In the genomic region with DNA sequence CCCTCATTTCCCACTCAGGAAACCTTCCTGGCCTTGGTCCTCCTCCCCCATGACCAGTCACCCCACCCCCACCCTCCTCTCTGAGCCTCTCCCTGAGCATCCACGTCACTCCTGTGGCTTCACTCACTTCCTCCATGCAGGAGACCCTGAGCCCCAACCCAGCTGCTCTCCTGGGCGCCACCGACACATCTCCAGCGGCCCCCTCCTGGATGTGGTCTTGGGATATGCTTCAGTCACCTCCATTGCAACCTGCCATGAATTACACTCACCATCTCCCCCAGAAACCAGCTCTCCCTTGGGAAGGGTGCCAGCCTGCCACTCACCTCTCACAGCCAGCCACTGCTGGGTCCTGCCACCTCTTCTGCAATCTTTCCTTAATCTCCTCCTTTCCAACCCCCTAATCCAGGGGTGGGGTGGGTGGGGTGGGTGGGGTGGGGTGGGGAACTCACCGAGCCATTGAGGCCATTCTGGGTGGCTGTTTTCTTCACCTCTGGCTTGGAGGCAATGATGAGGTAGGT, we compare ENCODE assay signal across 20 cellular contexts.
"Had no signal": no experiment of that assay in that cellular context is flagged by ENCODE, and none has a peak within 500 bp of the region (broad histone marks: within the 10 kb centered on the region; RNA-seq: fewer than 3 reads in every experiment).

No MANE protein-coding gene starts in this region.

- H3K4me3 Mint-ChIP-seq: IgD-negative memory B cell had no signal

- DNase-seq: Kasumi-1, MM.1S, NCI-H1092 treated with DMSO at 0.1 percent for 48 hours, NCI-H1436, NCI-H187, NCI-H2029, NCI-H2081 treated with DMSO at 0.1 percent for 48 hours, NCI-H2171, NCI-H226, NCI-H446, NCI-H510A, NCI-H524 treated with DMSO at 0.1 percent for 48 hours, NCI-H69, NCI-H774, RPMI8226, SHP77, SK-N-SH had no signal

- H3K27me3 Mint-ChIP-seq: IgD-negative memory B cell had no signal

- ATAC-seq: K562 had no signal

- H3K27ac Mint-ChIP-seq: IgD-negative memory B cell had no signal

- H3K9me3 Mint-ChIP-seq: IgD-negative memory B cell had no signal

- H3K4me3 ChIP-seq: K562 had no signal

- H3K4me1 Mint-ChIP-seq: IgD-negative memory B cell had no signal

- H3K27ac ChIP-seq: KMS-11 had no signal
